ENCODE assay signal across 11 cellular contexts in genomic region chr19:2255982-2256685, GRCh38. TPM values are rescaled to one million over a fixed set of nuclear protein-coding genes. Genes with fewer than 3 reads are reported as not detected.
DNase-seq lines count a peak whose midpoint lies in the region; ATAC-seq and TF ChIP-seq lines count a peak whose summit lies in the region.
"Had no signal": no experiment of that assay in that cellular context is flagged by ENCODE, and none has a peak within 500 bp of the region (broad histone marks: within the 10 kb centered on the region; RNA-seq: fewer than 3 reads in every experiment).

TSS of gene JSRP1 (minus strand) at chr19:2256417. CDS start at chr19:2255314, 1,103 bp downstream.

- H3K4me3 ChIP-seq in CD4-positive, CD25-positive, alpha-beta regulatory T cell (ENCODE audit: low read depth, low read length), result no peak within 1 kb of the TSS
- H3K4me3 ChIP-seq in prostate gland, result no peak within 1 kb of the TSS

- WGBS in prostate gland, result 75% methylated on average over 24 of the region's 24 CpGs

- H3K27me3 ChIP-seq in CD4-positive, CD25-positive, alpha-beta regulatory T cell (ENCODE audit: control insufficient read depth, insufficient read depth, low read length), result no peaks in the 10 kb centered on the region
- peaks cover 14% of the 10 kb centered on the region for H3K27me3 ChIP-seq in prostate gland (replicated peaks; ENCODE audit: insufficient read depth)

- TF ChIP-seq POLR2A in Raji (IDR thresholded peaks at IDR 0.05; ENCODE audit: insufficient read depth, low read depth, low read length) (peak; percentile 55), prostate gland (IDR thresholded peaks at IDR 0.05) (no peak)

- H3K27ac ChIP-seq in CD4-positive, CD25-positive, alpha-beta regulatory T cell (ENCODE audit: insufficient read depth, low read length, poor library complexity, severe bottlenecking), result peak within 1 kb of the TSS; percentile 94
- H3K27ac ChIP-seq in prostate gland, result no peak within 1 kb of the TSS
- H3K27ac ChIP-seq: neutrophil had no signal

- peaks cover 69% of the 10 kb centered on the region for H3K4me1 ChIP-seq in CD4-positive, CD25-positive, alpha-beta regulatory T cell (ENCODE audit: control insufficient read depth, insufficient read depth, low read length, poor library complexity, severe bottlenecking)
- H3K4me1 ChIP-seq in prostate gland (replicated peaks), result no peaks in the 10 kb centered on the region

- ATAC-seq in CD4-positive, CD25-positive, alpha-beta regulatory T cell (ENCODE audit: low read depth in 2 of 2), result no peak
- ATAC-seq in memory B cell (ENCODE audit: low read depth), result peak; percentile 43

- TF ChIP-seq CTCF in GM20000 (IDR thresholded peaks at IDR 0.05; ENCODE audit: extremely low read depth, missing control alignments), result no peak
- TF ChIP-seq CTCF in prostate gland (IDR thresholded peaks at IDR 0.05), result no peak

- H3K27ac Mint-ChIP-seq in CD4-positive, CD25-positive, alpha-beta regulatory T cell, result peak within 1 kb of the TSS; percentile 14 to 99 (median 96)
- peak within 1 kb of the TSS; percentile 95 for H3K27ac Mint-ChIP-seq in memory B cell

- no peak for DNase-seq in CD4-positive, CD25-positive, alpha-beta regulatory T cell
- DNase-seq in GM20000 (ENCODE audit: low spot score), result peak; percentile 75
- DNase-seq in memory B cell (ENCODE audit: low spot score in 2 of 2), result peak; percentile 45 to 54
- no peak for DNase-seq in prostate gland (ENCODE audit: low spot score)
- no peak for DNase-seq in KG1 (lab: John Stamatoyannopoulos, UW)
- DNase-seq in cardiac septum (ENCODE audit: low spot score), result no peak
- no peak for DNase-seq in AML-193 (lab: John Stamatoyannopoulos, UW)
- DNase-seq: stimulated activated CD4-positive, alpha-beta T cell treated with anti-CD3 and anti-CD28 coated beads, Interleukin-1b, Interleukin-23, amount 100 ng/mL, for 48 hours; substantia nigra had no signal

- peaks cover 5 to 61% (median 17%) of the 10 kb centered on the region in 4 donors for H3K4me1 Mint-ChIP-seq in CD4-positive, CD25-positive, alpha-beta regulatory T cell
- H3K4me1 Mint-ChIP-seq in memory B cell, result peaks cover 33% of the 10 kb centered on the region

- H3K27me3 Mint-ChIP-seq in CD4-positive, CD25-positive, alpha-beta regulatory T cell, result peaks cover 17% of the 10 kb centered on the region
- no peaks in the 10 kb centered on the region for H3K27me3 Mint-ChIP-seq in memory B cell

- H3K36me3 Mint-ChIP-seq in CD4-positive, CD25-positive, alpha-beta regulatory T cell, result no peaks in the 10 kb centered on the region
- H3K36me3 Mint-ChIP-seq in memory B cell, result no peaks in the 10 kb centered on the region

- no peaks in the 10 kb centered on the region for H3K9me3 ChIP-seq in CD4-positive, CD25-positive, alpha-beta regulatory T cell (ENCODE audit: control insufficient read depth in 2 of 2, low read length in 2 of 2)
- H3K9me3 ChIP-seq in prostate gland, result no peaks in the 10 kb centered on the region
- H3K9me3 ChIP-seq: neutrophil had no signal

- H3K9me3 Mint-ChIP-seq in CD4-positive, CD25-positive, alpha-beta regulatory T cell, result no peaks in the 10 kb centered on the region
- H3K9me3 Mint-ChIP-seq in memory B cell, result peaks cover 2% of the 10 kb centered on the region

- no peaks in the 10 kb centered on the region for H3K36me3 ChIP-seq in CD4-positive, CD25-positive, alpha-beta regulatory T cell (ENCODE audit: control insufficient read depth, insufficient read depth, low read length)
- H3K36me3 ChIP-seq in prostate gland, result no peaks in the 10 kb centered on the region
- H3K36me3 ChIP-seq: neutrophil had no signal

- peak within 1 kb of the TSS; percentile 35 to 85 (median 80) for H3K4me3 Mint-ChIP-seq in CD4-positive, CD25-positive, alpha-beta regulatory T cell
- peak within 1 kb of the TSS; percentile 54 for H3K4me3 Mint-ChIP-seq in memory B cell

- intact Hi-C loops in prostate gland (cut with DNase I) (no loop called here), cardiac septum (cut with DNase I) (no loop called here)

RNA-seq across cellular contexts. Expression of gene JSRP1, which starts in this region (rescaled TPM):
- 0.99 TPM for total RNA-seq in CD4-positive, CD25-positive, alpha-beta regulatory T cell
- 1 to 10 TPM in 3 of 4 donors, under 1 TPM in 1; 0.89 to 2.4 (median 1.8) TPM for polyA plus RNA-seq in CD4-positive, CD25-positive, alpha-beta regulatory T cell
- total RNA-seq in prostate gland (under 1 TPM in 1 of 2 donors, not detected in 1; 0.96 TPM), cardiac septum (0.46 TPM)

Comparison
In these comparisons a context has a peak if more than half of its experiments do, and no peak if none do; other contexts are left out.
1. DNase-seq: peak in GM20000 (single experiment) and memory B cell (2 of 2); none in CD4-positive, CD25-positive, alpha-beta regulatory T cell (0 of 3), prostate gland (single experiment), KG1 (single experiment), cardiac septum (single experiment) and AML-193 (0 of 2).